In genomic region chr10:36173364-36173763, GRCh38 we compare ENCODE assay signal across 2 cellular contexts.
TF ChIP-seq lines count a peak whose summit lies in the region.

No MANE protein-coding gene starts in this region.

TF ChIP-seq in A549, 52 proteins besides CTCF, POLR2A, EP300 and RAD21:
- TF ChIP-seq KDM1A (IDR thresholded peaks at IDR 0.05; ENCODE audit: low read depth) (no peak), ZFP36 (IDR thresholded peaks at IDR 0.05; ENCODE audit: borderline replicate concordance, partially characterized antibody) (no peak), RFX5 (IDR thresholded peaks at IDR 0.05) (no peak), GATA3 (IDR thresholded peaks at IDR 0.05; ENCODE audit: borderline replicate concordance) (peak; percentile 22; the same call in 1 of the 2 replicates)

TF ChIP-seq in IMR-90, 13 proteins besides CTCF, POLR2A, EP300 and RAD21:
- TF ChIP-seq BHLHE40 (IDR thresholded peaks at IDR 0.05; ENCODE audit: low read depth, low read length) (no peak), MAZ (IDR thresholded peaks at IDR 0.05; ENCODE audit: borderline replicate concordance, low read depth, low read length) (no peak), CEBPB (IDR thresholded peaks at IDR 0.05; ENCODE audit: low read depth, low read length) (no peak), USF2 (IDR thresholded peaks at IDR 0.05; ENCODE audit: low read depth, low read length) (no peak), RCOR1 (IDR thresholded peaks at IDR 0.05; ENCODE audit: insufficient replicate concordance, low read length) (no peak), SMC3 (IDR thresholded peaks at IDR 0.05; ENCODE audit: low read depth, low read length) (no peak), FOS (IDR thresholded peaks at IDR 0.05; ENCODE audit: low read depth, low read length) (no peak), ELK1 (IDR thresholded peaks at IDR 0.05; ENCODE audit: borderline replicate concordance, low read depth, low read length) (no peak), NFE2L2 (IDR thresholded peaks at IDR 0.05; ENCODE audit: low read depth, low read length) (no peak), MXI1 (IDR thresholded peaks at IDR 0.05; ENCODE audit: borderline replicate concordance, low read depth, low read length) (no peak)
